ENCODE assay signal across 12 cellular contexts in genomic region chr19:51341976-51342580, GRCh38. TPM values are rescaled to one million over a fixed set of nuclear protein-coding genes. Genes with fewer than 3 reads are reported as not detected.
DNase-seq lines count a peak whose midpoint lies in the region; ATAC-seq and TF ChIP-seq lines count a peak whose summit lies in the region.
"Had no signal": no experiment of that assay in that cellular context is flagged by ENCODE, and none has a peak within 500 bp of the region (broad histone marks: within the 10 kb centered on the region; RNA-seq: fewer than 3 reads in every experiment).

Gene VSIG10L, minus strand, starts transcription at chr19:51342139. Its CDS starts 15 bp downstream, at chr19:51342124.

- no peaks in the 10 kb centered on the region for H4K20me1 ChIP-seq in hepatocyte (ENCODE audit: insufficient read depth, poor library complexity, severe bottlenecking)

- no peak for DNase-seq in activated naive CD4-positive, alpha-beta T cell treated with anti-CD3 and anti-CD28 coated beads for 36 hours
- no peak for DNase-seq in activated naive CD4-positive, alpha-beta T cell (lab: John Stamatoyannopoulos, UW)
- no peak for DNase-seq in activated CD4-positive, alpha-beta memory T cell treated with anti-CD3 and anti-CD28 coated beads, Interleukin-2, amount 10 ng/mL, durations not matched to agents 7 days and 5 days
- DNase-seq in hepatocyte (ENCODE audit: low spot score) (no peak), NCI-H1105 treated with DMSO at 0.1 percent for 48 hours (lab: John Stamatoyannopoulos, UW) (no peak), dedifferentiated amniotic fluid mesenchymal stem cell (ENCODE audit: extremely low spot score) (no peak)
- DNase-seq in stimulated activated naive CD8-positive, alpha-beta T cell treated with anti-CD3 and anti-CD28 coated beads, Interleukin-15, amount 100 ng/mL, for 72 hours = no peak
- DNase-seq: body of pancreas; C1 segment of cervical spinal cord; midbrain; stimulated activated CD4-positive, alpha-beta T cell treated with anti-CD3 and anti-CD28 coated beads, Interleukin-12 subunit alpha, Interleukin-12 subunit beta, amount 100 ng/mL, for 4 hours had no signal

- H3K9me2 ChIP-seq in hepatocyte (replicated peaks; ENCODE audit: insufficient read depth) = no peaks in the 10 kb centered on the region

- 58% methylated on average over 3 of the region's 3 CpGs for WGBS in hepatocyte (ENCODE audit: low lambda C conversion rate, missing lambda C conversion rate)

- intact Hi-C loops in activated naive CD4-positive, alpha-beta T cell treated with anti-CD3 and anti-CD28 coated beads for 36 hours (cut with micrococcal nuclease) = no loop called here

- no peaks in the 10 kb centered on the region for H3K9me3 Mint-ChIP-seq in activated naive CD4-positive, alpha-beta T cell treated with anti-CD3 and anti-CD28 coated beads for 36 hours
- H3K9me3 Mint-ChIP-seq in activated CD4-positive, alpha-beta memory T cell treated with anti-CD3 and anti-CD28 coated beads, Interleukin-2, amount 10 ng/mL, durations not matched to agents 7 days and 5 days = no peaks in the 10 kb centered on the region
- no peaks in the 10 kb centered on the region for H3K9me3 Mint-ChIP-seq in stimulated activated naive CD8-positive, alpha-beta T cell treated with anti-CD3 and anti-CD28 coated beads, Interleukin-15, amount 100 ng/mL, for 72 hours

- H3K4me3 ChIP-seq in hepatocyte = no peak within 1 kb of the TSS
- H3K4me3 ChIP-seq: body of pancreas had no signal

- no peak for TF ChIP-seq CTCF in hepatocyte (IDR thresholded peaks at IDR 0.05; ENCODE audit: poor library complexity)

- H3K27me3 ChIP-seq in hepatocyte = no peaks in the 10 kb centered on the region
- H3K27me3 ChIP-seq: body of pancreas had no signal

- no peak for ATAC-seq in stimulated activated naive CD8-positive, alpha-beta T cell treated with anti-CD3 and anti-CD28 coated beads, Interleukin-15, amount 100 ng/mL, for 72 hours
- no peak for ATAC-seq in HG03045 (IDR thresholded peaks at IDR 0.05; ENCODE audit: unreplicated experiment)
- ATAC-seq: body of pancreas had no signal

- H2AFZ ChIP-seq in hepatocyte = no peak within 1 kb of the TSS

- peaks cover 13% of the 10 kb centered on the region for H3K4me1 Mint-ChIP-seq in activated naive CD4-positive, alpha-beta T cell treated with anti-CD3 and anti-CD28 coated beads for 36 hours (ENCODE audit: low read depth)
- H3K4me1 Mint-ChIP-seq in activated CD4-positive, alpha-beta memory T cell treated with anti-CD3 and anti-CD28 coated beads, Interleukin-2, amount 10 ng/mL, durations not matched to agents 7 days and 5 days = peaks cover 12% of the 10 kb centered on the region
- H3K4me1 Mint-ChIP-seq in stimulated activated naive CD8-positive, alpha-beta T cell treated with anti-CD3 and anti-CD28 coated beads, Interleukin-15, amount 100 ng/mL, for 72 hours = peaks cover 23% of the 10 kb centered on the region

- no peaks in the 10 kb centered on the region for H3K79me2 ChIP-seq in hepatocyte

- peaks cover 7% of the 10 kb centered on the region for H3K36me3 Mint-ChIP-seq in activated naive CD4-positive, alpha-beta T cell treated with anti-CD3 and anti-CD28 coated beads for 36 hours (ENCODE audit: low read depth)
- H3K36me3 Mint-ChIP-seq in activated CD4-positive, alpha-beta memory T cell treated with anti-CD3 and anti-CD28 coated beads, Interleukin-2, amount 10 ng/mL, durations not matched to agents 7 days and 5 days (ENCODE audit: low read depth) = peaks cover 14% of the 10 kb centered on the region

- POLR2A ChIA-PET in activated CD4-positive, alpha-beta memory T cell treated with anti-CD3 and anti-CD28 coated beads, Interleukin-2, amount 10 ng/mL, durations not matched to agents 7 days and 5 days (lab: Charles Lee) = interaction anchor here (0.7 to 5.2 kb wide), 8 partner anchors 8 to 55 kb away, joined by 3 to 37 read pairs (median 4); partner anchors contain the start of genes CLDND2, ETFB and NKG7

- H3K27ac Mint-ChIP-seq in activated naive CD4-positive, alpha-beta T cell treated with anti-CD3 and anti-CD28 coated beads for 36 hours = peak within 1 kb of the TSS; percentile 31
- no peak within 1 kb of the TSS for H3K27ac Mint-ChIP-seq in activated CD4-positive, alpha-beta memory T cell treated with anti-CD3 and anti-CD28 coated beads, Interleukin-2, amount 10 ng/mL, durations not matched to agents 7 days and 5 days
- peak within 1 kb of the TSS in 1 of 2 donors; percentile 65 for H3K27ac Mint-ChIP-seq in stimulated activated naive CD8-positive, alpha-beta T cell treated with anti-CD3 and anti-CD28 coated beads, Interleukin-15, amount 100 ng/mL, for 72 hours

- peak within 1 kb of the TSS; percentile 27 for H3K27ac ChIP-seq in hepatocyte
- H3K27ac ChIP-seq: body of pancreas had no signal

- H3K9me3 ChIP-seq in hepatocyte (ENCODE audit: low read depth) = no peaks in the 10 kb centered on the region
- H3K9me3 ChIP-seq: body of pancreas had no signal

- H3K4me2 ChIP-seq in hepatocyte = no peak within 1 kb of the TSS

- peak within 1 kb of the TSS; percentile 55 for H3K4me3 Mint-ChIP-seq in activated naive CD4-positive, alpha-beta T cell treated with anti-CD3 and anti-CD28 coated beads for 36 hours
- peak within 1 kb of the TSS; percentile 21 for H3K4me3 Mint-ChIP-seq in activated CD4-positive, alpha-beta memory T cell treated with anti-CD3 and anti-CD28 coated beads, Interleukin-2, amount 10 ng/mL, durations not matched to agents 7 days and 5 days
- H3K4me3 Mint-ChIP-seq in stimulated activated naive CD8-positive, alpha-beta T cell treated with anti-CD3 and anti-CD28 coated beads, Interleukin-15, amount 100 ng/mL, for 72 hours = peak within 1 kb of the TSS; percentile 74 to 87

- H3K36me3 ChIP-seq in hepatocyte (replicated peaks; ENCODE audit: insufficient read depth, low read depth) = no peaks in the 10 kb centered on the region

- H3K4me1 ChIP-seq in hepatocyte (ENCODE audit: insufficient read depth) = peaks cover 3% of the 10 kb centered on the region

- H3K27me3 Mint-ChIP-seq in activated naive CD4-positive, alpha-beta T cell treated with anti-CD3 and anti-CD28 coated beads for 36 hours (ENCODE audit: low read depth) = no peaks in the 10 kb centered on the region
- H3K27me3 Mint-ChIP-seq in activated CD4-positive, alpha-beta memory T cell treated with anti-CD3 and anti-CD28 coated beads, Interleukin-2, amount 10 ng/mL, durations not matched to agents 7 days and 5 days = peaks cover 7% of the 10 kb centered on the region
- peaks cover 18% of the 10 kb centered on the region for H3K27me3 Mint-ChIP-seq in stimulated activated naive CD8-positive, alpha-beta T cell treated with anti-CD3 and anti-CD28 coated beads, Interleukin-15, amount 100 ng/mL, for 72 hours

- CTCF ChIA-PET in activated naive CD4-positive, alpha-beta T cell treated with anti-CD3 and anti-CD28 coated beads for 36 hours (lab: Charles Lee) = interaction anchor here (0.6 to 0.9 kb wide), 6 partner anchors 8 to 435 kb away, joined by 3 to 5 read pairs (median 3); no protein-coding TSS in a partner anchor
- CTCF ChIA-PET in activated CD4-positive, alpha-beta memory T cell treated with anti-CD3 and anti-CD28 coated beads, Interleukin-2, amount 10 ng/mL, durations not matched to agents 7 days and 5 days (lab: Charles Lee) = interaction anchor here (1.0 to 5.0 kb wide), 4 partner anchors 23 to 319 kb away, joined by 3 to 33 read pairs (median 3); no protein-coding TSS in a partner anchor

RNA-seq across cellular contexts. Expression of gene VSIG10L, which starts in this region (rescaled TPM):
- total RNA-seq in activated naive CD4-positive, alpha-beta T cell treated with anti-CD3 and anti-CD28 coated beads for 36 hours = 1 to 10 TPM; 1.4 to 1.5 TPM
- 1 to 10 TPM; 2.3 to 2.5 TPM for total RNA-seq in activated CD4-positive, alpha-beta memory T cell treated with anti-CD3 and anti-CD28 coated beads, Interleukin-2, amount 10 ng/mL, durations not matched to agents 7 days and 5 days
- total RNA-seq in hepatocyte = 2.5 and 3.4 TPM in 2 replicates
- polyA plus RNA-seq in hepatocyte = 7.6 and 7.8 TPM in 2 replicates

Comparison
In these comparisons a context has a peak if more than half of its experiments do, and no peak if none do; other contexts are left out.
1. H3K4me3 Mint-ChIP-seq: peak in every context shown above with its lines; median percentile 80 in stimulated activated naive CD8-positive, alpha-beta T cell treated with anti-CD3 and anti-CD28 coated beads, Interleukin-15, amount 100 ng/mL, for 72 hours; 55 in activated naive CD4-positive, alpha-beta T cell treated with anti-CD3 and anti-CD28 coated beads for 36 hours; 21 in activated CD4-positive, alpha-beta memory T cell treated with anti-CD3 and anti-CD28 coated beads, Interleukin-2, amount 10 ng/mL, durations not matched to agents 7 days and 5 days.